11 cellular contexts compared by ENCODE assay signal in the genomic region with DNA sequence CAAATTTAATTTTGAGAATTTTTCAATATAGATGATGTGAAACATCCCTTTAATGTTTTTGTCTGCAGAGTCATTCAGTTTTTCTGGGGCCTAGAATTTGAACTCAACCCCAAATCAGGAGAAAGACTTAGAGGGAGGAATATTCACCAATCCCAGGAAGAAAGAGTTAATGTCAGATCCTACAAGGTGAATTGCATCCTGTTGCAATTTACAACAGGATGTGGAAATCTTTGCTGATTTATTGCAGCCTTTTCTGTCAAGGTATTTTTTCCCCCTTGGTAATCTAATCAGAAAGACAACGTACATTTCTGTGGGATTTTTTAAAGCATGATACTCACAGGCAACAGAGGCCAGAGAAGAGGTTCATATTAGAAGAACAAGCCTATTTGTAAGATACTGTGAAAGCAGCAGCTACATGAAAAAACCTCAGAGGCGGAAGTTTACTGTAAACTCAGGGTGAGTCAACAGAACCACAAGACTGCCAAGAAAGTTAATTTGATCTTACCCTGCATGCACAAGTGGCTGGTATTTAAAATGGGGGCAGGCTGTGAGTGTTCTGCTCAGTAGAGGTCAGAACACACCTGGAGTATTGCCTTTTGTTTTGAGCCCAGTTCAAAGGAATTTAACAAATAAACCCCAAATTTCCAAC.
DNase-seq lines count a peak whose midpoint lies in the region; ATAC-seq lines count a peak whose summit lies in the region.
"Had no signal": no experiment of that assay in that cellular context is flagged by ENCODE, and none has a peak within 500 bp of the region (broad histone marks: within the 10 kb centered on the region; RNA-seq: fewer than 3 reads in every experiment).

No MANE protein-coding gene starts in this region.

- peak; percentile 82 for ATAC-seq in activated naive CD8-positive, alpha-beta T cell treated with anti-CD3 and anti-CD28 coated beads, Interleukin-2, amount 50 U/mL, for 24 hours
- peak; percentile 67 for ATAC-seq in naive thymus-derived CD4-positive, alpha-beta T cell
- no peak for ATAC-seq in GM18519 (IDR thresholded peaks at IDR 0.05; ENCODE audit: low FRiP score, unreplicated experiment)
- ATAC-seq: HCT116 had no signal

- H3K27ac Mint-ChIP-seq in activated naive CD8-positive, alpha-beta T cell treated with anti-CD3 and anti-CD28 coated beads, Interleukin-2, amount 50 U/mL, for 24 hours: peak overlapping the region; percentile 40
- H3K27ac Mint-ChIP-seq in naive thymus-derived CD4-positive, alpha-beta T cell: peak overlapping the region in 4 of 9 donors; percentile 6 to 68 (median 44)

- peaks cover 5% of the 10 kb centered on the region for H3K9me3 Mint-ChIP-seq in activated naive CD8-positive, alpha-beta T cell treated with anti-CD3 and anti-CD28 coated beads, Interleukin-2, amount 50 U/mL, for 24 hours
- peaks cover 0 to 13% (median 0%) of the 10 kb centered on the region in 11 donors for H3K9me3 Mint-ChIP-seq in naive thymus-derived CD4-positive, alpha-beta T cell

- H3K4me1 Mint-ChIP-seq in activated naive CD8-positive, alpha-beta T cell treated with anti-CD3 and anti-CD28 coated beads, Interleukin-2, amount 50 U/mL, for 24 hours: peaks cover 44% of the 10 kb centered on the region
- peaks cover 31 to 58% (median 51%) of the 10 kb centered on the region in 7 donors for H3K4me1 Mint-ChIP-seq in naive thymus-derived CD4-positive, alpha-beta T cell

- peaks cover 19 to 52% of the 10 kb centered on the region in 2 donors for H3K4me1 ChIP-seq in naive thymus-derived CD4-positive, alpha-beta T cell (ENCODE audit: control insufficient read depth in 2 of 2, insufficient read depth in 2 of 2, low read length in 2 of 2)

- intact Hi-C loops in naive thymus-derived CD4-positive, alpha-beta T cell (cut with micrococcal nuclease): no loop called here

- peak; percentile 2 for DNase-seq in DMS 273 (lab: John Stamatoyannopoulos, UW; ENCODE audit: unreplicated experiment)
- DNase-seq in DMS 273 treated with DMSO at 0.1 percent for 48 hours (lab: John Stamatoyannopoulos, UW): no peak
- DNase-seq in LoVo (ENCODE audit: low spot score): peak; percentile 69
- DNase-seq in activated naive CD8-positive, alpha-beta T cell treated with anti-CD3 and anti-CD28 coated beads, Interleukin-2, amount 50 U/mL, for 24 hours: no peak
- DNase-seq in naive thymus-derived CD4-positive, alpha-beta T cell: peak in 2 of 9 donors; percentile 15 to 28
- DNase-seq in caudate nucleus (lab: John Stamatoyannopoulos, UW): no peak
- DNase-seq in NCI-H69 (lab: John Stamatoyannopoulos, UW): no peak
- DNase-seq: NCI-H82 had no signal

- H3K27ac ChIP-seq in naive thymus-derived CD4-positive, alpha-beta T cell (ENCODE audit: low read depth, low read length): no peak overlapping the region
- H3K27ac ChIP-seq in caudate nucleus (ENCODE audit: low read depth, low read length): no peak overlapping the region
- H3K27ac ChIP-seq: 22Rv1 had no signal

- CTCF ChIA-PET in naive thymus-derived CD4-positive, alpha-beta T cell (lab: Charles Lee): no interaction called here

- H3K9me3 ChIP-seq in naive thymus-derived CD4-positive, alpha-beta T cell (ENCODE audit: control insufficient read depth in 2 of 3, low read length in 3 of 3): no peaks in the 10 kb centered on the region

- no peaks in the 10 kb centered on the region for H3K36me3 ChIP-seq in naive thymus-derived CD4-positive, alpha-beta T cell (ENCODE audit: control insufficient read depth in 2 of 3, insufficient read depth in 3 of 3, low read length in 3 of 3)

- no peaks in the 10 kb centered on the region for H3K27me3 Mint-ChIP-seq in activated naive CD8-positive, alpha-beta T cell treated with anti-CD3 and anti-CD28 coated beads, Interleukin-2, amount 50 U/mL, for 24 hours
- H3K27me3 Mint-ChIP-seq in naive thymus-derived CD4-positive, alpha-beta T cell: peaks cover 0 to 17% (median 0%) of the 10 kb centered on the region in 5 donors

- POLR2A ChIA-PET in naive thymus-derived CD4-positive, alpha-beta T cell (lab: Charles Lee): no interaction called here

- H3K36me3 Mint-ChIP-seq in activated naive CD8-positive, alpha-beta T cell treated with anti-CD3 and anti-CD28 coated beads, Interleukin-2, amount 50 U/mL, for 24 hours (ENCODE audit: low read depth): peaks cover 6% of the 10 kb centered on the region
- H3K36me3 Mint-ChIP-seq in naive thymus-derived CD4-positive, alpha-beta T cell: peaks cover 0 to 15% (median 0%) of the 10 kb centered on the region in 5 donors

- H3K27me3 ChIP-seq in naive thymus-derived CD4-positive, alpha-beta T cell (ENCODE audit: control insufficient read depth in 2 of 2, insufficient read depth in 2 of 2, low read length in 2 of 2): no peaks in the 10 kb centered on the region

- no peak overlapping the region for H3K4me3 Mint-ChIP-seq in activated naive CD8-positive, alpha-beta T cell treated with anti-CD3 and anti-CD28 coated beads, Interleukin-2, amount 50 U/mL, for 24 hours
- peak overlapping the region in 3 of 10 donors; percentile 36 to 48 (median 47) for H3K4me3 Mint-ChIP-seq in naive thymus-derived CD4-positive, alpha-beta T cell

- H3K4me3 ChIP-seq in naive thymus-derived CD4-positive, alpha-beta T cell (ENCODE audit: low read length): no peak overlapping the region

Comparison
In these comparisons a context has a peak if more than half of its experiments do, and no peak if none do; other contexts are left out.
1. DNase-seq: peak in DMS 273 (single experiment) and LoVo (single experiment); none in DMS 273 treated with DMSO at 0.1 percent for 48 hours (single experiment), activated naive CD8-positive, alpha-beta T cell treated with anti-CD3 and anti-CD28 coated beads, Interleukin-2, amount 50 U/mL, for 24 hours (single experiment), caudate nucleus (0 of 61) and NCI-H69 (single experiment).